Comparison of ENCODE assay signal across 19 cellular contexts in the genomic region with DNA sequence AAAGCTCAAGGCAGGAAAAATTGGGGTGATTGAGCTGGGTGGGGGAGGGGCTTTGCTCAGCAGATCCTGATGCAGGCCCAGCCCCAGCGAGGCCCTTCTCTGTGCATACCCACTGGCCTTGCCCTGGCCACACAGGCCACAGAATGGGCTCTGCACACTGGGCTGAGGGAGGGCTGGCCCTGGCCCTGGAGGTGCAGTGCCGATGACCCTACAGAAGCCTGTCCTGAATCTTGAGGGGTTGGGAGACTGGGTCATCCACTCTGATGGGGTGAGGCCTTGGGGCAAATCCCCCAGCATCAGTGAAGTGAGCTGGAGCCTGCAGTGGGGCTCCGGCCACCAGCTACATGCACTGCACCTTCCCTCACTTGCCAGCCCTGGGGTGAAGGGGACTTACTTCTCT.
DNase-seq lines count a peak whose midpoint lies in the region; ATAC-seq, FAIRE-seq and TF ChIP-seq lines count a peak whose summit lies in the region.
"Had no signal": no experiment of that assay in that cellular context is flagged by ENCODE, and none has a peak within 500 bp of the region (broad histone marks: within the 10 kb centered on the region; RNA-seq: fewer than 3 reads in every experiment).

No MANE protein-coding gene starts in this region.

- TF ChIP-seq POLR2A in spleen (IDR thresholded peaks at IDR 0.05) = no peak
- no peak for TF ChIP-seq POLR2A in GM12892 (IDR thresholded peaks at IDR 0.05; ENCODE audit: low read depth, low read length)

- ATAC-seq in Right ventricle myocardium inferior = no peak
- ATAC-seq in Right ventricle myocardium superior (ENCODE audit: poor library complexity) = no peak
- ATAC-seq: HCT116 had no signal

- FAIRE-seq in kidney (lab: Jason Lieb, UNC) = no peak
- FAIRE-seq in GM12892 (lab: Jason Lieb, UNC) = no peak
- FAIRE-seq: A549 had no signal

- intact Hi-C loops in Right ventricle myocardium inferior (cut with DNase I) = no loop called here
- intact Hi-C loops in Right ventricle myocardium superior (cut with DNase I) = no loop called here
- intact Hi-C loops in kidney (cut with DNase I) = no loop called here
- intact Hi-C loops in spleen (cut with DNase I; ENCODE audit: low total_unique reads) = no loop called here

- H3K9ac ChIP-seq in kidney (ENCODE audit: low read length in 2 of 2) = no peak overlapping the region

- H3K4me3 ChIP-seq in kidney (ENCODE audit: low read length in 2 of 2) = no peak overlapping the region
- H3K4me3 ChIP-seq in spleen = no peak overlapping the region
- H3K4me3 ChIP-seq: A549 had no signal

- H3K4me1 ChIP-seq in kidney (ENCODE audit: control insufficient read depth in 1 of 2, insufficient read depth in 1 of 2, low read depth in 1 of 2, low read length in 2 of 2) (no peaks in the 10 kb centered on the region), spleen (no peaks in the 10 kb centered on the region)
- H3K4me1 ChIP-seq: A549 had no signal

- H3K27ac ChIP-seq in kidney (ENCODE audit: low read depth in 2 of 2, low read length in 2 of 2) = no peak overlapping the region
- H3K27ac ChIP-seq in spleen = no peak overlapping the region
- H3K27ac ChIP-seq: 22Rv1, A549, C4-2B, HL-60 had no signal

- TF ChIP-seq CTCF in kidney (IDR thresholded peaks at IDR 0.05; ENCODE audit: borderline replicate concordance, extremely low read depth, insufficient read depth) = no peak
- TF ChIP-seq CTCF in spleen (IDR thresholded peaks at IDR 0.05 in 8 of 11, conservative IDR thresholded peaks at IDR 0.05 in 3 of 11) = no peak

- H3K36me3 ChIP-seq in kidney (ENCODE audit: control insufficient read depth in 1 of 2, insufficient read depth in 2 of 2, low read length in 2 of 2) = no peaks in the 10 kb centered on the region
- no peaks in the 10 kb centered on the region for H3K36me3 ChIP-seq in spleen

- peak; percentile 27 for DNase-seq in Right ventricle myocardium inferior (ENCODE audit: missing footprints)
- no peak for DNase-seq in Right ventricle myocardium superior
- peak; percentile 41 for DNase-seq in kidney
- DNase-seq in spleen = peak; percentile 64
- DNase-seq in GM12892 (ENCODE audit: insufficient read length) = no peak
- DNase-seq in NCI-H1694 treated with DMSO at 0.1 percent for 48 hours (lab: John Stamatoyannopoulos, UW) = no peak
- no peak for DNase-seq in CD1c-positive myeloid dendritic cell (ENCODE audit: extremely low spot score)
- DNase-seq: AML-193; CD4-positive, alpha-beta memory T cell; DMS79 treated with DMSO at 0.1 percent for 48 hours; GF-D8; GOT3; H7; HFFc6 had no signal

- no peaks in the 10 kb centered on the region for H3K9me3 ChIP-seq in kidney (ENCODE audit: control insufficient read depth in 1 of 2, low read length in 2 of 2)
- no peaks in the 10 kb centered on the region for H3K9me3 ChIP-seq in spleen
- H3K9me3 ChIP-seq: A549 had no signal

- H3K27me3 ChIP-seq in spleen (replicated peaks in 1 of 7) = no peaks in the 10 kb centered on the region

- WGBS in spleen, 5 donors = 72 to 91% (median 90%) methylated on average over 3 of the region's 3 CpGs

Comparison
In these comparisons a context has a peak if more than half of its experiments do, and no peak if none do; other contexts are left out.
1. DNase-seq: peak in Right ventricle myocardium inferior (single experiment), kidney (single experiment) and spleen (single experiment); none in Right ventricle myocardium superior (single experiment), GM12892 (single experiment), NCI-H1694 treated with DMSO at 0.1 percent for 48 hours (single experiment) and CD1c-positive myeloid dendritic cell (single experiment).